1 cellular context compared by ENCODE assay signal in the genomic region with DNA sequence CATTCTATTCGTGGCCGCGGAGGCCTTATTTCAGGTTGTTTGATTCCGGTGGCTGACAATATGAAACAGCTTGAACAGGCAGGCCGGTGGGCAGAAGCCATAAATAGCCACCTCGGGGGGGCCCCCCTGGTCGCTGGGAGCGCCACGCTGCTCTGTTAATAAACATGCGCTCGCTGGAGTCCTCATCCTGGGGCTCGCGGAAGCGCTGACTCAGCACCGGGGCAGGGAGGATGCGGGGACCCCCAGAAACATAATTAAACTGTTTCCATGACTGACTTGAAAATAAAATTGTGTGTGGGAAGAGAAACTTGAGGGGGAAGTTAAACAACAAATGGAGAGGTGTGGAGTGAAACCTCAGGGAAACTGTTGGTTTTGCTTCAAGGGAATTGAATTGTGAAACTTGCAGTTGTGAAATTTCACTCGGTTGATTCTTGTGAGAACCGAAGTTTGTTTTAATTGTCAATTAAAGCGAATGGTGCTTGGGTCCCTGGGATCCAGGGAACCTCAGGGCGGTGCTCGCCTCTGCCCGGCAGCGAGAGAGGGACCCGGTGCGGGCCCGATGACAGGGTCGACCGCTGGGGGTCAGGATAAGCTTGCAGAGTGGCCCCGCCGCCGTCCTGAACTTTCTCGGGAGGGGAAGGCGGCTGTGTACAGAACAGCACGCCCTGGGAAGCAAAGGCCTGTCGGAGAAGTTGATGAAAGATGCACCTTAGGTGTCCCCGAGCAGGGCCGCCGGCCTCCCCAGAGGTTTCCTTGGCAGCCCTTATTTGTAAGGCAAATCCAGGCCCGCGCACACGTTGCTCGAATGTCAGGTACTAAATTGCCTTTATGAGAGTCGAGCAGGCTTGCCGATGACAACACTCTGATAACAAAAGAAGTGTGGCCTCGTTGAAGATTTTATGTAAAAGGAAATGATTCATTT.
TF ChIP-seq lines count a peak whose summit lies in the region.

No MANE protein-coding gene starts in this region.

TF ChIP-seq in GM12878, 131 proteins besides CTCF, POLR2A, EP300 and RAD21 (continued from another document and continues in another):
- TF ChIP-seq, protein P1, sequence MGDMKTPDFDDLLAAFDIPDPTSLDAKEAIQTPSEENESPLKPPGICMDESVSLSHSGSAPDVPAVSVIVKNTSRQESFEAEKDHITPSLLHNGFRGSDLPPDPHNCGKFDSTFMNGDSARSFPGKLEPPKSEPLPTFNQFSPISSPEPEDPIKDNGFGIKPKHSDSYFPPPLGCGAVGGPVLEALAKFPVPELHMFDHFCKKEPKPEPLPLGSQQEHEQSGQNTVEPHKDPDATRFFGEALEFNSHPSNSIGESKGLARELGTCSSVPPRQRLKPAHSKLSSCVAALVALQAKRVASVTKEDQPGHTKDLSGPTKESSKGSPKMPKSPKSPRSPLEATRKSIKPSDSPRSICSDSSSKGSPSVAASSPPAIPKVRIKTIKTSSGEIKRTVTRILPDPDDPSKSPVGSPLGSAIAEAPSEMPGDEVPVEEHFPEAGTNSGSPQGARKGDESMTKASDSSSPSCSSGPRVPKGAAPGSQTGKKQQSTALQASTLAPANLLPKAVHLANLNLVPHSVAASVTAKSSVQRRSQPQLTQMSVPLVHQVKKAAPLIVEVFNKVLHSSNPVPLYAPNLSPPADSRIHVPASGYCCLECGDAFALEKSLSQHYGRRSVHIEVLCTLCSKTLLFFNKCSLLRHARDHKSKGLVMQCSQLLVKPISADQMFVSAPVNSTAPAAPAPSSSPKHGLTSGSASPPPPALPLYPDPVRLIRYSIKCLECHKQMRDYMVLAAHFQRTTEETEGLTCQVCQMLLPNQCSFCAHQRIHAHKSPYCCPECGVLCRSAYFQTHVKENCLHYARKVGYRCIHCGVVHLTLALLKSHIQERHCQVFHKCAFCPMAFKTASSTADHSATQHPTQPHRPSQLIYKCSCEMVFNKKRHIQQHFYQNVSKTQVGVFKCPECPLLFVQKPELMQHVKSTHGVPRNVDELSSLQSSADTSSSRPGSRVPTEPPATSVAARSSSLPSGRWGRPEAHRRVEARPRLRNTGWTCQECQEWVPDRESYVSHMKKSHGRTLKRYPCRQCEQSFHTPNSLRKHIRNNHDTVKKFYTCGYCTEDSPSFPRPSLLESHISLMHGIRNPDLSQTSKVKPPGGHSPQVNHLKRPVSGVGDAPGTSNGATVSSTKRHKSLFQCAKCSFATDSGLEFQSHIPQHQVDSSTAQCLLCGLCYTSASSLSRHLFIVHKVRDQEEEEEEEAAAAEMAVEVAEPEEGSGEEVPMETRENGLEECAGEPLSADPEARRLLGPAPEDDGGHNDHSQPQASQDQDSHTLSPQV (IDR thresholded peaks at IDR 0.05), result no peak
- TF ChIP-seq, protein P2, sequence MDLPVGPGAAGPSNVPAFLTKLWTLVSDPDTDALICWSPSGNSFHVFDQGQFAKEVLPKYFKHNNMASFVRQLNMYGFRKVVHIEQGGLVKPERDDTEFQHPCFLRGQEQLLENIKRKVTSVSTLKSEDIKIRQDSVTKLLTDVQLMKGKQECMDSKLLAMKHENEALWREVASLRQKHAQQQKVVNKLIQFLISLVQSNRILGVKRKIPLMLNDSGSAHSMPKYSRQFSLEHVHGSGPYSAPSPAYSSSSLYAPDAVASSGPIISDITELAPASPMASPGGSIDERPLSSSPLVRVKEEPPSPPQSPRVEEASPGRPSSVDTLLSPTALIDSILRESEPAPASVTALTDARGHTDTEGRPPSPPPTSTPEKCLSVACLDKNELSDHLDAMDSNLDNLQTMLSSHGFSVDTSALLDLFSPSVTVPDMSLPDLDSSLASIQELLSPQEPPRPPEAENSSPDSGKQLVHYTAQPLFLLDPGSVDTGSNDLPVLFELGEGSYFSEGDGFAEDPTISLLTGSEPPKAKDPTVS (IDR thresholded peaks at IDR 0.05; ENCODE audit: low read depth, low read length), result no peak
- TF ChIP-seq, protein P3, sequence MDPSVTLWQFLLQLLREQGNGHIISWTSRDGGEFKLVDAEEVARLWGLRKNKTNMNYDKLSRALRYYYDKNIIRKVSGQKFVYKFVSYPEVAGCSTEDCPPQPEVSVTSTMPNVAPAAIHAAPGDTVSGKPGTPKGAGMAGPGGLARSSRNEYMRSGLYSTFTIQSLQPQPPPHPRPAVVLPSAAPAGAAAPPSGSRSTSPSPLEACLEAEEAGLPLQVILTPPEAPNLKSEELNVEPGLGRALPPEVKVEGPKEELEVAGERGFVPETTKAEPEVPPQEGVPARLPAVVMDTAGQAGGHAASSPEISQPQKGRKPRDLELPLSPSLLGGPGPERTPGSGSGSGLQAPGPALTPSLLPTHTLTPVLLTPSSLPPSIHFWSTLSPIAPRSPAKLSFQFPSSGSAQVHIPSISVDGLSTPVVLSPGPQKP (IDR thresholded peaks at IDR 0.05; ENCODE audit: low read depth, low read length), result no peak
- TF ChIP-seq MYC (IDR thresholded peaks at IDR 0.05; ENCODE audit: insufficient read depth, insufficient read length, insufficient replicate concordance, low read length, severe bottlenecking) (no peak), NRF1 (conservative IDR thresholded peaks at IDR 0.05; ENCODE audit: low read depth, low read length) (no peak), CREM (IDR thresholded peaks at IDR 0.05; ENCODE audit: low read depth) (peak; percentile 43; the same call in 1 of the 2 replicates), ETV6 (conservative IDR thresholded peaks at IDR 0.05 in 1 of 2, IDR thresholded peaks at IDR 0.05 in 1 of 2; ENCODE audit: borderline replicate concordance in 1 of 2, low read depth in 1 of 2) (no peak), MYB (IDR thresholded peaks at IDR 0.05; ENCODE audit: borderline replicate concordance, low read depth, low read length) (no peak), SREBF1 (IDR thresholded peaks at IDR 0.05; ENCODE audit: low read length) (no peak), RAD51 (IDR thresholded peaks at IDR 0.05) (peak; percentile 11; the same call in 1 of the 2 replicates), PAX5 (IDR thresholded peaks at IDR 0.05; ENCODE audit: borderline replicate concordance, low read depth, low read length) (peak; percentile 54; the same call in 1 of the 2 replicates), IKZF1 (conservative IDR thresholded peaks at IDR 0.05) (peak; percentile 95), MEF2A (IDR thresholded peaks at IDR 0.05; ENCODE audit: insufficient read depth, low read depth, low read length) (peak; percentile 98), EGR1 (IDR thresholded peaks at IDR 0.05; ENCODE audit: borderline replicate concordance in 1 of 2, low read depth in 2 of 2, low read length in 2 of 2) (peak in 1 of 2 experiments; percentile 23; a peak in 1 of 3 replicates), CHD2 (IDR thresholded peaks at IDR 0.05; ENCODE audit: borderline replicate concordance, low read depth, low read length) (0 out of 2 replicates have a peak, but pooled peaks have one; percentile 18), TCF12 (IDR thresholded peaks at IDR 0.05; ENCODE audit: low read depth, low read length) (0 out of 2 replicates have a peak, but pooled peaks have one; percentile 39), ZNF217 (IDR thresholded peaks at IDR 0.05) (peak; percentile 70), FOS (IDR thresholded peaks at IDR 0.05; ENCODE audit: borderline replicate concordance, extremely low read depth, insufficient read length) (no peak)
- TF ChIP-seq, protein P4, sequence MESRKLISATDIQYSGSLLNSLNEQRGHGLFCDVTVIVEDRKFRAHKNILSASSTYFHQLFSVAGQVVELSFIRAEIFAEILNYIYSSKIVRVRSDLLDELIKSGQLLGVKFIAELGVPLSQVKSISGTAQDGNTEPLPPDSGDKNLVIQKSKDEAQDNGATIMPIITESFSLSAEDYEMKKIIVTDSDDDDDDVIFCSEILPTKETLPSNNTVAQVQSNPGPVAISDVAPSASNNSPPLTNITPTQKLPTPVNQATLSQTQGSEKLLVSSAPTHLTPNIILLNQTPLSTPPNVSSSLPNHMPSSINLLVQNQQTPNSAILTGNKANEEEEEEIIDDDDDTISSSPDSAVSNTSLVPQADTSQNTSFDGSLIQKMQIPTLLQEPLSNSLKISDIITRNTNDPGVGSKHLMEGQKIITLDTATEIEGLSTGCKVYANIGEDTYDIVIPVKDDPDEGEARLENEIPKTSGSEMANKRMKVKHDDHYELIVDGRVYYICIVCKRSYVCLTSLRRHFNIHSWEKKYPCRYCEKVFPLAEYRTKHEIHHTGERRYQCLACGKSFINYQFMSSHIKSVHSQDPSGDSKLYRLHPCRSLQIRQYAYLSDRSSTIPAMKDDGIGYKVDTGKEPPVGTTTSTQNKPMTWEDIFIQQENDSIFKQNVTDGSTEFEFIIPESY (IDR thresholded peaks at IDR 0.05), result no peak
- TF ChIP-seq, protein P5, sequence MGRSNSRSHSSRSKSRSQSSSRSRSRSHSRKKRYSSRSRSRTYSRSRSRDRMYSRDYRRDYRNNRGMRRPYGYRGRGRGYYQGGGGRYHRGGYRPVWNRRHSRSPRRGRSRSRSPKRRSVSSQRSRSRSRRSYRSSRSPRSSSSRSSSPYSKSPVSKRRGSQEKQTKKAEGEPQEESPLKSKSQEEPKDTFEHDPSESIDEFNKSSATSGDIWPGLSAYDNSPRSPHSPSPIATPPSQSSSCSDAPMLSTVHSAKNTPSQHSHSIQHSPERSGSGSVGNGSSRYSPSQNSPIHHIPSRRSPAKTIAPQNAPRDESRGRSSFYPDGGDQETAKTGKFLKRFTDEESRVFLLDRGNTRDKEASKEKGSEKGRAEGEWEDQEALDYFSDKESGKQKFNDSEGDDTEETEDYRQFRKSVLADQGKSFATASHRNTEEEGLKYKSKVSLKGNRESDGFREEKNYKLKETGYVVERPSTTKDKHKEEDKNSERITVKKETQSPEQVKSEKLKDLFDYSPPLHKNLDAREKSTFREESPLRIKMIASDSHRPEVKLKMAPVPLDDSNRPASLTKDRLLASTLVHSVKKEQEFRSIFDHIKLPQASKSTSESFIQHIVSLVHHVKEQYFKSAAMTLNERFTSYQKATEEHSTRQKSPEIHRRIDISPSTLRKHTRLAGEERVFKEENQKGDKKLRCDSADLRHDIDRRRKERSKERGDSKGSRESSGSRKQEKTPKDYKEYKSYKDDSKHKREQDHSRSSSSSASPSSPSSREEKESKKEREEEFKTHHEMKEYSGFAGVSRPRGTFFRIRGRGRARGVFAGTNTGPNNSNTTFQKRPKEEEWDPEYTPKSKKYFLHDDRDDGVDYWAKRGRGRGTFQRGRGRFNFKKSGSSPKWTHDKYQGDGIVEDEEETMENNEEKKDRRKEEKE (IDR thresholded peaks at IDR 0.05), result no peak
- TF ChIP-seq, protein P6, sequence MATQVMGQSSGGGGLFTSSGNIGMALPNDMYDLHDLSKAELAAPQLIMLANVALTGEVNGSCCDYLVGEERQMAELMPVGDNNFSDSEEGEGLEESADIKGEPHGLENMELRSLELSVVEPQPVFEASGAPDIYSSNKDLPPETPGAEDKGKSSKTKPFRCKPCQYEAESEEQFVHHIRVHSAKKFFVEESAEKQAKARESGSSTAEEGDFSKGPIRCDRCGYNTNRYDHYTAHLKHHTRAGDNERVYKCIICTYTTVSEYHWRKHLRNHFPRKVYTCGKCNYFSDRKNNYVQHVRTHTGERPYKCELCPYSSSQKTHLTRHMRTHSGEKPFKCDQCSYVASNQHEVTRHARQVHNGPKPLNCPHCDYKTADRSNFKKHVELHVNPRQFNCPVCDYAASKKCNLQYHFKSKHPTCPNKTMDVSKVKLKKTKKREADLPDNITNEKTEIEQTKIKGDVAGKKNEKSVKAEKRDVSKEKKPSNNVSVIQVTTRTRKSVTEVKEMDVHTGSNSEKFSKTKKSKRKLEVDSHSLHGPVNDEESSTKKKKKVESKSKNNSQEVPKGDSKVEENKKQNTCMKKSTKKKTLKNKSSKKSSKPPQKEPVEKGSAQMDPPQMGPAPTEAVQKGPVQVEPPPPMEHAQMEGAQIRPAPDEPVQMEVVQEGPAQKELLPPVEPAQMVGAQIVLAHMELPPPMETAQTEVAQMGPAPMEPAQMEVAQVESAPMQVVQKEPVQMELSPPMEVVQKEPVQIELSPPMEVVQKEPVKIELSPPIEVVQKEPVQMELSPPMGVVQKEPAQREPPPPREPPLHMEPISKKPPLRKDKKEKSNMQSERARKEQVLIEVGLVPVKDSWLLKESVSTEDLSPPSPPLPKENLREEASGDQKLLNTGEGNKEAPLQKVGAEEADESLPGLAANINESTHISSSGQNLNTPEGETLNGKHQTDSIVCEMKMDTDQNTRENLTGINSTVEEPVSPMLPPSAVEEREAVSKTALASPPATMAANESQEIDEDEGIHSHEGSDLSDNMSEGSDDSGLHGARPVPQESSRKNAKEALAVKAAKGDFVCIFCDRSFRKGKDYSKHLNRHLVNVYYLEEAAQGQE (IDR thresholded peaks at IDR 0.05; ENCODE audit: low read depth, low read length), result no peak
- TF ChIP-seq, protein P7, sequence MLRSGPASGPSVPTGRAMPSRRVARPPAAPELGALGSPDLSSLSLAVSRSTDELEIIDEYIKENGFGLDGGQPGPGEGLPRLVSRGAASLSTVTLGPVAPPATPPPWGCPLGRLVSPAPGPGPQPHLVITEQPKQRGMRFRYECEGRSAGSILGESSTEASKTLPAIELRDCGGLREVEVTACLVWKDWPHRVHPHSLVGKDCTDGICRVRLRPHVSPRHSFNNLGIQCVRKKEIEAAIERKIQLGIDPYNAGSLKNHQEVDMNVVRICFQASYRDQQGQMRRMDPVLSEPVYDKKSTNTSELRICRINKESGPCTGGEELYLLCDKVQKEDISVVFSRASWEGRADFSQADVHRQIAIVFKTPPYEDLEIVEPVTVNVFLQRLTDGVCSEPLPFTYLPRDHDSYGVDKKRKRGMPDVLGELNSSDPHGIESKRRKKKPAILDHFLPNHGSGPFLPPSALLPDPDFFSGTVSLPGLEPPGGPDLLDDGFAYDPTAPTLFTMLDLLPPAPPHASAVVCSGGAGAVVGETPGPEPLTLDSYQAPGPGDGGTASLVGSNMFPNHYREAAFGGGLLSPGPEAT (IDR thresholded peaks at IDR 0.05; ENCODE audit: low read depth), result peak; percentile 90
- TF ChIP-seq, protein P8, sequence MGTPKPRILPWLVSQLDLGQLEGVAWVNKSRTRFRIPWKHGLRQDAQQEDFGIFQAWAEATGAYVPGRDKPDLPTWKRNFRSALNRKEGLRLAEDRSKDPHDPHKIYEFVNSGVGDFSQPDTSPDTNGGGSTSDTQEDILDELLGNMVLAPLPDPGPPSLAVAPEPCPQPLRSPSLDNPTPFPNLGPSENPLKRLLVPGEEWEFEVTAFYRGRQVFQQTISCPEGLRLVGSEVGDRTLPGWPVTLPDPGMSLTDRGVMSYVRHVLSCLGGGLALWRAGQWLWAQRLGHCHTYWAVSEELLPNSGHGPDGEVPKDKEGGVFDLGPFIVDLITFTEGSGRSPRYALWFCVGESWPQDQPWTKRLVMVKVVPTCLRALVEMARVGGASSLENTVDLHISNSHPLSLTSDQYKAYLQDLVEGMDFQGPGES (IDR thresholded peaks at IDR 0.05), result no peak
- TF ChIP-seq, protein P9, sequence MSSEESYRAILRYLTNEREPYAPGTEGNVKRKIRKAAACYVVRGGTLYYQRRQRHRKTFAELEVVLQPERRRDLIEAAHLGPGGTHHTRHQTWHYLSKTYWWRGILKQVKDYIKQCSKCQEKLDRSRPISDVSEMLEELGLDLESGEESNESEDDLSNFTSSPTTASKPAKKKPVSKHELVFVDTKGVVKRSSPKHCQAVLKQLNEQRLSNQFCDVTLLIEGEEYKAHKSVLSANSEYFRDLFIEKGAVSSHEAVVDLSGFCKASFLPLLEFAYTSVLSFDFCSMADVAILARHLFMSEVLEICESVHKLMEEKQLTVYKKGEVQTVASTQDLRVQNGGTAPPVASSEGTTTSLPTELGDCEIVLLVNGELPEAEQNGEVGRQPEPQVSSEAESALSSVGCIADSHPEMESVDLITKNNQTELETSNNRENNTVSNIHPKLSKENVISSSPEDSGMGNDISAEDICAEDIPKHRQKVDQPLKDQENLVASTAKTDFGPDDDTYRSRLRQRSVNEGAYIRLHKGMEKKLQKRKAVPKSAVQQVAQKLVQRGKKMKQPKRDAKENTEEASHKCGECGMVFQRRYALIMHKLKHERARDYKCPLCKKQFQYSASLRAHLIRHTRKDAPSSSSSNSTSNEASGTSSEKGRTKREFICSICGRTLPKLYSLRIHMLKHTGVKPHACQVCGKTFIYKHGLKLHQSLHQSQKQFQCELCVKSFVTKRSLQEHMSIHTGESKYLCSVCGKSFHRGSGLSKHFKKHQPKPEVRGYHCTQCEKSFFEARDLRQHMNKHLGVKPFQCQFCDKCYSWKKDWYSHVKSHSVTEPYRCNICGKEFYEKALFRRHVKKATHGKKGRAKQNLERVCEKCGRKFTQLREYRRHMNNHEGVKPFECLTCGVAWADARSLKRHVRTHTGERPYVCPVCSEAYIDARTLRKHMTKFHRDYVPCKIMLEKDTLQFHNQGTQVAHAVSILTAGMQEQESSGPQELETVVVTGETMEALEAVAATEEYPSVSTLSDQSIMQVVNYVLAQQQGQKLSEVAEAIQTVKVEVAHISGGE (CRISPR knock-in tag; IDR thresholded peaks at IDR 0.05), result no peak
